Comparison of ENCODE assay signal across 10 cellular contexts in the genomic region with DNA sequence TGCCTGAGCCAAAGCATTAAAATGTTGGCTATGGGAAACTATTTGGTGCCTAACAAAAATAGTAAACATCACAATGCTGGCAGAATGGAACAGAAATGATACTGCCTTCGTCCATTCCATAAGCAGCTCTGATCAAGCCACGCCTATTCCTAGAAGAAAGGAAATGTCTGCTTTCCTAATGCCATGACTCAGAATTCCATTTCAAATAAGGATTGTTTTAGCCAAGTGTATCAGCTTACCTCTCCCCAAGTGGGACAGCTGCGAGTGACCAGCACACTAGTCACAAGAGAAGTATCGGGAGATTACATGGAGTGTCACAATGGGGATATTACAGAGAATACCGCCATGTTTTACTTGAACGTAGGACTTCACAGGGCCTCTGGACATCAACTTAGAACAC. TPM values are rescaled to one million over a fixed set of nuclear protein-coding genes. Genes with fewer than 3 reads are reported as not detected.
A peak's percentile ranks its signal among the peaks of the same experiment; 100 is the strongest.
DNase-seq lines count a peak whose midpoint lies in the region; ATAC-seq and TF ChIP-seq lines count a peak whose summit lies in the region.
"Had no signal": no experiment of that assay in that cellular context is flagged by ENCODE, and none has a peak within 500 bp of the region (broad histone marks: within the 10 kb centered on the region; RNA-seq: fewer than 3 reads in every experiment).

No MANE protein-coding gene starts in this region.

- no peak overlapping the region for H3K4me3 ChIP-seq in esophagus squamous epithelium

- POLR2A ChIA-PET in RWPE1 (lab: Yijun Ruan, JAX; ENCODE audit: low non-redundant PET), result no interaction called here

- DNase-seq in ELR (ENCODE audit: low read depth), result peak; percentile 93
- peak; percentile 71 for DNase-seq in RWPE1 (ENCODE audit: low spot score)
- no peak for DNase-seq in esophagus squamous epithelium (lab: John Stamatoyannopoulos, UW)
- peak; percentile 90 for DNase-seq in renal cortical epithelial cell (ENCODE audit: low read depth)
- no peak for DNase-seq in activated naive CD4-positive, alpha-beta T cell (lab: John Stamatoyannopoulos, UW)
- DNase-seq in DMS 273 (lab: John Stamatoyannopoulos, UW; ENCODE audit: unreplicated experiment), result no peak
- DNase-seq: cerebellar nuclear complex, Kasumi-1 had no signal

- H3K36me3 ChIP-seq in esophagus squamous epithelium, result peaks cover 0 to 7% (median 0%) of the 10 kb centered on the region in 3 donors

- H3K27ac ChIP-seq in RWPE1 (no peak overlapping the region), esophagus squamous epithelium (peak overlapping the region in 3 of 4 donors; percentile 18 to 61 (median 21))

- ATAC-seq in GM21390 (IDR thresholded peaks at IDR 0.05; ENCODE audit: unreplicated experiment) (no peak), GM18517 (IDR thresholded peaks at IDR 0.05; ENCODE audit: unreplicated experiment) (no peak)

- no peaks in the 10 kb centered on the region for H3K27me3 ChIP-seq in esophagus squamous epithelium

- intact Hi-C loops in esophagus squamous epithelium (cut with DNase I), result no loop called here

- H3K4me1 ChIP-seq in esophagus squamous epithelium, result no peaks in the 10 kb centered on the region

- WGBS in esophagus squamous epithelium, 2 donors, result 42 to 51% methylated on average over 6 of the region's 6 CpGs

- no peaks in the 10 kb centered on the region for H3K9me3 ChIP-seq in esophagus squamous epithelium

- no peak for TF ChIP-seq POLR2A in esophagus squamous epithelium (IDR thresholded peaks at IDR 0.05)

- CTCF ChIA-PET in RWPE1 (lab: Yijun Ruan, JAX), result no interaction called here

- TF ChIP-seq CTCF in RWPE1 (conservative IDR thresholded peaks at IDR 0.05; ENCODE audit: low read depth), result no peak
- TF ChIP-seq CTCF in esophagus squamous epithelium (IDR thresholded peaks at IDR 0.05), result no peak

RNA-seq across cellular contexts. Expression of a gene that starts 38.7 kb away (rescaled TPM):
- 1 to 10 TPM in 2 of 4 donors, under 1 TPM in 1, not detected in 1; 0.61 to 4.8 (median 2.7) TPM for total RNA-seq in esophagus squamous epithelium
- 0.87 and 12.5 TPM in 2 replicates for total RNA-seq in renal cortical epithelial cell

RNA-seq across cellular contexts. Expression of a gene that starts 45.6 kb away (rescaled TPM):
- 10 to 100 TPM; 19.4 to 42.8 (median 24.9) TPM for total RNA-seq in esophagus squamous epithelium
- total RNA-seq in renal cortical epithelial cell, result 35.9 and 39.4 TPM in 2 replicates

RNA-seq across cellular contexts. Expression of a gene that starts 53.1 kb away (rescaled TPM):
- total RNA-seq in esophagus squamous epithelium (10 to 100 TPM; 10.1 to 17.7 (median 14.7) TPM), renal cortical epithelial cell (5.9 and 17.9 TPM in 2 replicates)

Comparison
In these comparisons a context has a peak if more than half of its experiments do, and no peak if none do; other contexts are left out.
1. DNase-seq: peak in ELR (single experiment), RWPE1 (single experiment) and renal cortical epithelial cell (single experiment); none in esophagus squamous epithelium (single experiment), activated naive CD4-positive, alpha-beta T cell (0 of 4) and DMS 273 (single experiment).